Comparison of ENCODE assay signal across 36 cellular contexts in the genomic region with DNA sequence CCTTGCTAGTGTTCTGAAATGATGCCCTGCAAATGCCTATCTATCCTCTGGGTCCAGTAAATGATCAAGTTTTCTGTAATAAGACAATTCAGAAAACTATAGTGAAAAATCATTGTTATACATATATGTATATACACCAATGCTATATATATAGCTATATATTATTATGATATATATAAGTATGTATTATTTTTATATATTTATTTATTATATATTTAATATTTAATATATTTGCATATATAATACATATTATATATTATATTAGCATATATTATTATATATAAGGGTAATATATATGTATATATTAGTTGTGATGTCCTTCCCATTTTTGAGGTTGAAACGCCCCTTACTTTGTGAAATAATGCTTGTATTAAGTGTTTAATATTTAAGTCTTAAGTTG.
"Had no signal": no experiment of that assay in that cellular context is flagged by ENCODE, and none has a peak within 500 bp of the region (broad histone marks: within the 10 kb centered on the region; RNA-seq: fewer than 3 reads in every experiment).

No MANE protein-coding gene starts in this region.

- H3K4me3 ChIP-seq: breast epithelium, esophagus squamous epithelium, gastroesophageal sphincter, ovary, prostate gland, skin epidermis, upper lobe of left lung, vagina had no signal

- H3K27ac ChIP-seq: breast epithelium, epithelial cell of prostate, esophagus squamous epithelium, gastroesophageal sphincter, neutrophil, ovary, prostate gland, upper lobe of left lung, vagina had no signal

- H3K27me3 Mint-ChIP-seq: activated naive CD8-positive, alpha-beta T cell treated with anti-CD3 and anti-CD28 coated beads, Interleukin-2, amount 10 ng/mL, durations not matched to agents 7 days and 5 days; naive B cell; stimulated activated memory B cell treated with anti-CD40 and anti-IgM and Interleukin-4, amounts not matched to agents 10 μg/mL and 1 μg/mL and 100 μg/mL, for 72 hours; stimulated activated naive CD8-positive, alpha-beta T cell treated with anti-CD3 and anti-CD28 coated beads, Interleukin-15, amount 100 ng/mL, for 72 hours had no signal

- H3K27ac Mint-ChIP-seq: activated naive CD4-positive, alpha-beta T cell treated with anti-CD3 and anti-CD28 coated beads for 36 hours; activated naive CD8-positive, alpha-beta T cell treated with anti-CD3 and anti-CD28 coated beads, Interleukin-2, amount 10 ng/mL, durations not matched to agents 7 days and 5 days; activated T-helper 1 cell treated with anti-CD3 and anti-CD28 coated beads, Interleukin-12 subunit alpha, Interleukin-12 subunit beta, Interleukin-2, Interleukin-4 antibody, amounts not matched to agents 30 ng/mL and 10 ng/mL and 1 ng/mL, durations not matched to agents 14 hours and 24 hours and 36 hours; dendritic cell treated with granulocyte-macrophage colony-stimulating factor and Interleukin-4, amounts not matched to agents 40 ng/mL and 50 ng/mL, for 4 days; mesothelial cell of epicardium; naive B cell; nephron progenitor cell; stimulated activated memory B cell treated with anti-CD40 and anti-IgM and Interleukin-4, amounts not matched to agents 10 μg/mL and 1 μg/mL and 100 μg/mL, for 72 hours; stimulated activated naive CD8-positive, alpha-beta T cell treated with anti-CD3 and anti-CD28 coated beads, Interleukin-15, amount 100 ng/mL, for 72 hours; T-helper 2 cell treated with Interferon-gamma antibody and Interleukin-4, amounts not matched to agents 5 μg/mL and 100 μg/mL, for 36 hours had no signal

- H3K27me3 ChIP-seq: breast epithelium, esophagus squamous epithelium, gastroesophageal sphincter, neutrophil, ovary, upper lobe of left lung, vagina had no signal

- H3K36me3 ChIP-seq: breast epithelium, esophagus squamous epithelium, gastroesophageal sphincter, neutrophil, ovary, prostate gland, upper lobe of left lung, vagina had no signal

- H3K9me3 Mint-ChIP-seq: activated naive CD8-positive, alpha-beta T cell treated with anti-CD3 and anti-CD28 coated beads, Interleukin-2, amount 10 ng/mL, durations not matched to agents 7 days and 5 days; activated T-helper 1 cell treated with anti-CD3 and anti-CD28 coated beads, Interleukin-12 subunit alpha, Interleukin-12 subunit beta, Interleukin-2, Interleukin-4 antibody, amounts not matched to agents 30 ng/mL and 10 ng/mL and 1 ng/mL, durations not matched to agents 14 hours and 24 hours and 36 hours; nephron progenitor cell; stimulated activated memory B cell treated with anti-CD40 and anti-IgM and Interleukin-4, amounts not matched to agents 10 μg/mL and 1 μg/mL and 100 μg/mL, for 72 hours; T-helper 2 cell treated with Interferon-gamma antibody and Interleukin-4, amounts not matched to agents 5 μg/mL and 100 μg/mL, for 36 hours had no signal

- H3K9me3 ChIP-seq: breast epithelium, esophagus squamous epithelium, gastroesophageal sphincter, neutrophil, ovary, prostate gland, upper lobe of left lung, vagina had no signal

- H3K4me1 ChIP-seq: breast epithelium, esophagus squamous epithelium, gastroesophageal sphincter, prostate gland, upper lobe of left lung, vagina had no signal

- FAIRE-seq: keratinocyte had no signal

- H3K4me3 Mint-ChIP-seq: activated naive CD4-positive, alpha-beta T cell treated with anti-CD3 and anti-CD28 coated beads for 36 hours; activated naive CD8-positive, alpha-beta T cell treated with anti-CD3 and anti-CD28 coated beads, Interleukin-2, amount 10 ng/mL, durations not matched to agents 7 days and 5 days; activated T-helper 1 cell treated with anti-CD3 and anti-CD28 coated beads, Interleukin-12 subunit alpha, Interleukin-12 subunit beta, Interleukin-2, Interleukin-4 antibody, amounts not matched to agents 30 ng/mL and 10 ng/mL and 1 ng/mL, durations not matched to agents 14 hours and 24 hours and 36 hours; dendritic cell treated with granulocyte-macrophage colony-stimulating factor and Interleukin-4, amounts not matched to agents 40 ng/mL and 50 ng/mL, for 4 days; mesothelial cell of epicardium; naive B cell; nephron progenitor cell; stimulated activated memory B cell treated with anti-CD40 and anti-IgM and Interleukin-4, amounts not matched to agents 10 μg/mL and 1 μg/mL and 100 μg/mL, for 72 hours; stimulated activated naive CD8-positive, alpha-beta T cell treated with anti-CD3 and anti-CD28 coated beads, Interleukin-15, amount 100 ng/mL, for 72 hours; T-helper 2 cell treated with Interferon-gamma antibody and Interleukin-4, amounts not matched to agents 5 μg/mL and 100 μg/mL, for 36 hours had no signal

- DNase-seq: activated CD4-positive, alpha-beta T cell treated with anti-CD3 and anti-CD28 coated beads for 4 hours; activated CD4-positive, alpha-beta T cell treated with anti-CD3 and anti-CD28 coated beads, Interleukin-2, amount 50 U/mL, for 48 hours; activated CD8-positive, alpha-beta memory T cell treated with anti-CD3 and anti-CD28 coated beads, Interleukin-2, amount 50 U/mL, for 4 hours; activated effector memory CD4-positive, alpha-beta T cell treated with anti-CD3 and anti-CD28 coated beads, Interleukin-2, amount 50 U/mL, for 16 hours; activated naive CD4-positive, alpha-beta T cell treated with anti-CD3 and anti-CD28 coated beads for 36 hours; activated naive CD8-positive, alpha-beta T cell treated with anti-CD3 and anti-CD28 coated beads, Interleukin-2, amount 10 ng/mL, durations not matched to agents 7 days and 5 days; activated T-cell treated with anti-CD3 and anti-CD28 coated beads, Interleukin-2, amount 50 U/mL, for 1 hour; central memory CD4-positive, alpha-beta T cell; esophagus squamous epithelium; head of caudate nucleus; hippocampal formation; left colon; naive B cell; nephron progenitor cell; ovary; retina; stimulated activated CD4-positive, alpha-beta T cell treated with anti-CD3 and anti-CD28 coated beads, Interleukin-1b, Interleukin-23, amount 100 ng/mL, for 48 hours; stimulated activated CD4-positive, alpha-beta T cell treated with anti-CD3 and anti-CD28 coated beads, Interleukin-4, amount 100 ng/mL, for 4 hours; stimulated activated CD8-positive, alpha-beta memory T cell treated with anti-CD3 and anti-CD28 coated beads, Interleukin-4, amount 100 ng/mL, for 48 hours; stimulated activated naive CD8-positive, alpha-beta T cell treated with anti-CD3 and anti-CD28 coated beads, Interleukin-15, amount 100 ng/mL, for 72 hours; substantia nigra; upper lobe of left lung had no signal

- H3K4me1 Mint-ChIP-seq: activated naive CD8-positive, alpha-beta T cell treated with anti-CD3 and anti-CD28 coated beads, Interleukin-2, amount 10 ng/mL, durations not matched to agents 7 days and 5 days; naive B cell; nephron progenitor cell; stimulated activated memory B cell treated with anti-CD40 and anti-IgM and Interleukin-4, amounts not matched to agents 10 μg/mL and 1 μg/mL and 100 μg/mL, for 72 hours; stimulated activated naive CD8-positive, alpha-beta T cell treated with anti-CD3 and anti-CD28 coated beads, Interleukin-15, amount 100 ng/mL, for 72 hours had no signal

- ATAC-seq: gastroesophageal sphincter; left colon; sciatic nerve; stimulated activated memory B cell treated with anti-CD40 and anti-IgM and Interleukin-4, amounts not matched to agents 10 μg/mL and 1 μg/mL and 100 μg/mL, for 72 hours; stimulated activated naive CD8-positive, alpha-beta T cell treated with anti-CD3 and anti-CD28 coated beads, Interleukin-15, amount 100 ng/mL, for 72 hours had no signal

- H3K36me3 Mint-ChIP-seq: activated naive CD8-positive, alpha-beta T cell treated with anti-CD3 and anti-CD28 coated beads, Interleukin-2, amount 10 ng/mL, durations not matched to agents 7 days and 5 days; mesothelial cell of epicardium; naive B cell; stimulated activated memory B cell treated with anti-CD40 and anti-IgM and Interleukin-4, amounts not matched to agents 10 μg/mL and 1 μg/mL and 100 μg/mL, for 72 hours had no signal
